In genomic region chr4:39526283-39526682, GRCh38 we compare ENCODE assay signal across 8 cellular contexts. TPM values are rescaled to one million over a fixed set of nuclear protein-coding genes. Genes with fewer than 3 reads are reported as not detected.
DNase-seq lines count a peak whose midpoint lies in the region; ATAC-seq and TF ChIP-seq lines count a peak whose summit lies in the region.

No MANE protein-coding gene starts in this region.

- peaks cover 0 to under 1% of the 10 kb centered on the region in 2 donors for H3K36me3 ChIP-seq in mucosa of rectum (ENCODE audit: control insufficient read depth in 2 of 2, insufficient read depth in 2 of 2, low read length in 2 of 2)

- H3K9ac ChIP-seq in mucosa of rectum (ENCODE audit: low read depth in 1 of 2, low read length in 2 of 2): peak overlapping the region; percentile 83 to 98

- no peak for DNase-seq in AG04449 (ENCODE audit: low read depth, low spot score)
- DNase-seq in HT-29 (ENCODE audit: low spot score): peak; percentile 37
- DNase-seq in caudate nucleus (lab: John Stamatoyannopoulos, UW): no peak
- DNase-seq in SW 1271 (lab: John Stamatoyannopoulos, UW): no peak
- DNase-seq in left lobe of liver (ENCODE audit: low spot score): no peak

- peak overlapping the region; percentile 26 for H3K27ac ChIP-seq in caudate nucleus (ENCODE audit: low read depth, low read length)
- peak overlapping the region; percentile 96 to 97 for H3K27ac ChIP-seq in mucosa of rectum (ENCODE audit: low read depth in 2 of 2, low read length in 2 of 2)

- H3K4me3 ChIP-seq in AG04449 (ENCODE audit: low read depth, low read length): peak overlapping the region; percentile 93
- peak overlapping the region; percentile 96 to 97 for H3K4me3 ChIP-seq in mucosa of rectum (ENCODE audit: low read length in 2 of 2)

- no peaks in the 10 kb centered on the region for H3K9me3 ChIP-seq in mucosa of rectum (ENCODE audit: control insufficient read depth in 2 of 2, low read length in 2 of 2)

- no peak for ATAC-seq in GM18517 (IDR thresholded peaks at IDR 0.05; ENCODE audit: unreplicated experiment)
- no peak for ATAC-seq in left lobe of liver
- ATAC-seq in HG02571 (IDR thresholded peaks at IDR 0.05; ENCODE audit: unreplicated experiment): no peak

- TF ChIP-seq CTCF in AG04449 (IDR thresholded peaks at IDR 0.05; ENCODE audit: insufficient read depth, low read length, missing control alignments): no peak

- no peaks in the 10 kb centered on the region for H3K27me3 ChIP-seq in mucosa of rectum (ENCODE audit: control insufficient read depth in 2 of 2, insufficient read depth in 2 of 2, low read length in 2 of 2)

- POLR2A ChIA-PET in AG04449 (lab: Yijun Ruan, JAX): interaction anchor here (0.6 to 3.7 kb wide), 6 partner anchors 22 to 172 kb away, joined by 3 to 87 read pairs (median 5); partner anchors contain the start of genes SMIM14 and UBE2K

- CTCF ChIA-PET in AG04449 (lab: Yijun Ruan, JAX): interaction anchor here (1.0 to 5.0 kb wide), 4 partner anchors 32 to 452 kb away, joined by 3 to 21 read pairs (median 4); no protein-coding TSS in a partner anchor

- H3K4me1 ChIP-seq in mucosa of rectum (ENCODE audit: control insufficient read depth in 2 of 2, insufficient read depth in 2 of 2, low read length in 2 of 2): peaks cover 4 to 20% of the 10 kb centered on the region in 2 donors

RNA-seq across cellular contexts. Expression of gene UGDH, which starts 1.0 kb away (rescaled TPM):
- 82.3 and 95.2 TPM in 2 replicates for total RNA-seq in HT-29 (2014; rRNA removed; shearing (Covaris generic))
- 225 TPM for total RNA-seq in left lobe of liver
